Comparison of ENCODE assay signal across 24 cellular contexts in genomic region chr14:101330416-101331140, GRCh38.
"Had no signal": no experiment of that assay in that cellular context is flagged by ENCODE, and none has a peak within 500 bp of the region (broad histone marks: within the 10 kb centered on the region; RNA-seq: fewer than 3 reads in every experiment).

No MANE protein-coding gene starts in this region.

- H3K4me3 ChIP-seq: coronary artery, dorsolateral prefrontal cortex, esophagus squamous epithelium, gastrocnemius medialis, heart right ventricle, left ventricle myocardium inferior, lung had no signal

- H3K4me1 ChIP-seq: gastrocnemius medialis, heart right ventricle, left ventricle myocardium inferior had no signal

- DNase-seq: dermis blood vessel endothelial cell; dorsolateral prefrontal cortex; effector CD4-positive, alpha-beta T cell; effector memory CD4-positive, alpha-beta T cell; esophagus squamous epithelium; foreskin fibroblast; foreskin melanocyte; gastrocnemius medialis; glutamatergic neuron; head of caudate nucleus; heart right ventricle; hippocampal formation; left cardiac atrium; left ventricle myocardium inferior; mammary epithelial cell; mesendoderm; midbrain had no signal

- H3K36me3 ChIP-seq: esophagus squamous epithelium, gastrocnemius medialis, heart right ventricle, left ventricle myocardium inferior had no signal

- ATAC-seq: gastrocnemius medialis, heart right ventricle, left cardiac atrium, left lobe of liver had no signal

- H3K27me3 ChIP-seq: esophagus squamous epithelium, gastrocnemius medialis had no signal

- H3K9me3 ChIP-seq: esophagus squamous epithelium, gastrocnemius medialis, left ventricle myocardium inferior had no signal

- H3K27ac ChIP-seq: coronary artery, dorsolateral prefrontal cortex, esophagus squamous epithelium, gastrocnemius medialis, heart right ventricle, left ventricle myocardium inferior had no signal

- FAIRE-seq: colon, endothelial cell of umbilical vein, islet of Langerhans, keratinocyte had no signal
